In genomic region chr10:1297566-1298301, GRCh38 we compare ENCODE assay signal across 13 cellular contexts.
DNase-seq lines count a peak whose midpoint lies in the region; ATAC-seq and TF ChIP-seq lines count a peak whose summit lies in the region.
"Had no signal": no experiment of that assay in that cellular context is flagged by ENCODE, and none has a peak within 500 bp of the region (broad histone marks: within the 10 kb centered on the region; RNA-seq: fewer than 3 reads in every experiment).

No MANE protein-coding gene starts in this region.

- peak overlapping the region in 56 of 59 donors; percentile 21 to 94 (median 82) for H3K27ac ChIP-seq in dorsolateral prefrontal cortex
- no peak overlapping the region for H3K27ac ChIP-seq in osteoblast (ENCODE audit: low read depth, low read length)
- H3K27ac ChIP-seq: C4-2B, GM23248, pancreas had no signal

- H3K4me1 ChIP-seq in BE2C (peaks cover 12% of the 10 kb centered on the region), osteoblast (ENCODE audit: insufficient read depth, low read length) (no peaks in the 10 kb centered on the region)
- H3K4me1 ChIP-seq: pancreas had no signal

- H2AFZ ChIP-seq in osteoblast (ENCODE audit: low read length) = no peak overlapping the region
- H2AFZ ChIP-seq: GM23248 had no signal

- no peaks in the 10 kb centered on the region for H4K20me1 ChIP-seq in osteoblast (ENCODE audit: insufficient read depth, low read length)

- no peaks in the 10 kb centered on the region for H3K79me2 ChIP-seq in osteoblast (ENCODE audit: insufficient read depth, low read length)

- H3K9me3 ChIP-seq in BE2C (no peaks in the 10 kb centered on the region), osteoblast (ENCODE audit: low read depth, low read length) (no peaks in the 10 kb centered on the region)
- H3K9me3 ChIP-seq: pancreas had no signal

- no peak for ATAC-seq in GM21447 (IDR thresholded peaks at IDR 0.05; ENCODE audit: unreplicated experiment)
- ATAC-seq in GM18858 (IDR thresholded peaks at IDR 0.05; ENCODE audit: unreplicated experiment) = no peak
- ATAC-seq: pancreas had no signal

- no peak overlapping the region for H3K4me2 ChIP-seq in osteoblast (ENCODE audit: insufficient read depth, low read length)

- H3K36me3 ChIP-seq in BE2C = no peaks in the 10 kb centered on the region
- H3K36me3 ChIP-seq in H7 (replicated peaks; ENCODE audit: control insufficient read depth, insufficient read depth, low read length) = no peaks in the 10 kb centered on the region
- no peaks in the 10 kb centered on the region for H3K36me3 ChIP-seq in osteoblast (ENCODE audit: insufficient read depth, low read length)
- H3K36me3 ChIP-seq: pancreas had no signal

- TF ChIP-seq CTCF in BE2C (IDR thresholded peaks at IDR 0.05; ENCODE audit: low read depth, low read length) (peak; percentile 38), dorsolateral prefrontal cortex (IDR thresholded peaks at IDR 0.05 in 54 of 56, conservative IDR thresholded peaks at IDR 0.05 in 2 of 56; ENCODE audit: low read depth in 1 of 56, partially characterized antibody in 56 of 56) (peak in 5 of 56 donors; percentile 2 to 14 (median 11)), osteoblast (IDR thresholded peaks at IDR 0.05; ENCODE audit: extremely low read depth, low read depth, low read length) (no peak)

- H3K27me3 ChIP-seq in BE2C (no peaks in the 10 kb centered on the region), H7 (ENCODE audit: control insufficient read depth, insufficient read depth, low read length) (no peaks in the 10 kb centered on the region), dorsolateral prefrontal cortex (peaks cover 0 to 34% (median 3%) of the 10 kb centered on the region in 45 donors), osteoblast (ENCODE audit: insufficient read depth, low read length) (no peaks in the 10 kb centered on the region)
- H3K27me3 ChIP-seq: pancreas had no signal

- DNase-seq in BE2C (peak; percentile 28), H7 (peak; percentile 85), dorsolateral prefrontal cortex (peak in 1 of 10 donors; percentile 9), osteoblast (ENCODE audit: insufficient read length, low spot score, missing footprints) (peak; percentile 73)
- DNase-seq in activated CD8-positive, alpha-beta memory T cell treated with anti-CD3 and anti-CD28 coated beads for 24 hours = no peak
- DNase-seq: GM23248, NCI-H1105 treated with DMSO at 0.1 percent for 48 hours, NCI-H510A, pancreas, trophoblast cell had no signal

- intact Hi-C loops in dorsolateral prefrontal cortex (cut with DNase I) = no loop called here

- H3K4me3 ChIP-seq in BE2C (ENCODE audit: low read depth, low read length) = no peak overlapping the region
- no peak overlapping the region for H3K4me3 ChIP-seq in H7 (ENCODE audit: insufficient read depth, low read depth, low read length)
- peak overlapping the region in 17 of 59 donors; percentile 5 to 50 (median 20) for H3K4me3 ChIP-seq in dorsolateral prefrontal cortex
- no peak overlapping the region for H3K4me3 ChIP-seq in osteoblast (ENCODE audit: insufficient read depth, low read length)
- H3K4me3 ChIP-seq: GM23248, pancreas had no signal
